2 cellular contexts compared by ENCODE assay signal in genomic region chr12:132014915-132015280, GRCh38.
TF ChIP-seq lines count a peak whose summit lies in the region.

No MANE protein-coding gene starts in this region.

TF ChIP-seq in SK-N-SH treated with all-trans-retinoic acid at 6 μM for 48 hours, 23 proteins besides CTCF, POLR2A, EP300 and RAD21 (continued from another document):
- TF ChIP-seq POU6F1 (CRISPR knock-in tag; IDR thresholded peaks at IDR 0.05; ENCODE audit: borderline replicate concordance, low read depth), result no peak
- no peak for TF ChIP-seq TOX (CRISPR knock-in tag; IDR thresholded peaks at IDR 0.05; ENCODE audit: borderline replicate concordance)
- no peak for TF ChIP-seq RARB (CRISPR knock-in tag; IDR thresholded peaks at IDR 0.05)
- TF ChIP-seq CSRNP3 (CRISPR knock-in tag; IDR thresholded peaks at IDR 0.05), result no peak
- TF ChIP-seq PPARA (CRISPR knock-in tag; IDR thresholded peaks at IDR 0.05; ENCODE audit: borderline replicate concordance), result no peak
- TF ChIP-seq ZFP3 (CRISPR knock-in tag; IDR thresholded peaks at IDR 0.05), result no peak

TF ChIP-seq in SK-N-SH, 30 proteins besides CTCF, POLR2A, EP300 and RAD21 (continued from another document):
- TF ChIP-seq REST (IDR thresholded peaks at IDR 0.05; ENCODE audit: low read depth, low read length), result no peak
- no peak for TF ChIP-seq IRF3 (IDR thresholded peaks at IDR 0.05; ENCODE audit: low read depth, low read length)
- TF ChIP-seq NFIC (IDR thresholded peaks at IDR 0.05; ENCODE audit: borderline replicate concordance), result no peak
- no peak for TF ChIP-seq FOXM1 (IDR thresholded peaks at IDR 0.05; ENCODE audit: low read depth)
- no peak for TF ChIP-seq NRF1 (IDR thresholded peaks at IDR 0.05; ENCODE audit: low read depth, low read length)
- TF ChIP-seq USF2 (IDR thresholded peaks at IDR 0.05; ENCODE audit: borderline replicate concordance, low read depth, low read length), result no peak
